ENCODE assay signal across 21 cellular contexts in the genomic region with DNA sequence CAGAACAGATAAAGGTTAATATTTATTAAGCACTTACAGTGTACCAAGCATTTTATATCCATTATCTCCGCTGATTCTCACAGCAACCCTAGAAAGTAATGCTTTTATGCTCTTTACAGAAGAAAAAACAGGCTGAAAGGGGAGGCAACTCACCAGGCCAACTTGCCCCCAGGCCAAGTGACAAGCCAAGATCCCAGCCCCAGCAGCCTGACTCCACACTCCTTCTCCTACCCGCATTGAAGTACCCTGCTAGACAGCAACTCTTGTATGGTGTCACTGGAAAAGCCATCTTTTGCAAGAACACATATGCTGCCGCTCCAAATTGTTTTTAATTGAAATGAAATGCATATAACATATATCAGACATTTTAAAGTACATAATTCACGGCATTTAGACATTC. TPM values are rescaled to one million over a fixed set of nuclear protein-coding genes. Genes with fewer than 3 reads are reported as not detected.
DNase-seq lines count a peak whose midpoint lies in the region; ATAC-seq and TF ChIP-seq lines count a peak whose summit lies in the region.
"Had no signal": no experiment of that assay in that cellular context is flagged by ENCODE, and none has a peak within 500 bp of the region (broad histone marks: within the 10 kb centered on the region; RNA-seq: fewer than 3 reads in every experiment).

No MANE protein-coding gene starts in this region.

- H2BK120ac ChIP-seq in neuronal stem cell (ENCODE audit: low read depth, low read length): no peak overlapping the region

- H4K91ac ChIP-seq in neuronal stem cell (ENCODE audit: low read depth, low read length, poor library complexity): no peak overlapping the region

- no peaks in the 10 kb centered on the region for H3K27me3 ChIP-seq in BLaER1
- H3K27me3 ChIP-seq in foreskin keratinocyte: peaks cover 2% of the 10 kb centered on the region
- H3K27me3 ChIP-seq in neuronal stem cell (ENCODE audit: control insufficient read depth in 3 of 3, insufficient read depth in 3 of 3, low read depth in 1 of 3, low read length in 3 of 3): no peaks in the 10 kb centered on the region
- H3K27me3 ChIP-seq: Peyer's patch had no signal

- DNase-seq in ELF-1 (ENCODE audit: low read depth, low spot score): peak; percentile 77
- DNase-seq in foreskin keratinocyte: no peak
- no peak for DNase-seq in neuronal stem cell (ENCODE audit: low spot score)
- DNase-seq in stimulated activated naive CD8-positive, alpha-beta T cell treated with anti-CD3 and anti-CD28 coated beads, Interleukin-15, Interleukin-2, amounts not matched to agents 100 U/mL and 50 U/mL, for 24 hours: no peak
- no peak for DNase-seq in hepatic stellate cell (ENCODE audit: low spot score)
- DNase-seq: DMS153, H9, Kasumi-1, NCI-H1417, NCI-H1694, NCI-H2029 treated with DMSO at 0.1 percent for 48 hours, NCI-H446 treated with DMSO at 0.1 percent for 48 hours, NCI-H526, OCI-M1, Peyer's patch, SHP77 treated with DMSO at 0.1 percent for 48 hours had no signal

- no peak overlapping the region for H3K4ac ChIP-seq in neuronal stem cell (ENCODE audit: low read length)

- H3K4me2 ChIP-seq in BLaER1 (peak overlapping the region; percentile 77), neuronal stem cell (ENCODE audit: insufficient read depth, low read length, poor library complexity, severe bottlenecking) (no peak overlapping the region)
- H3K4me2 ChIP-seq: A549 had no signal

- no peak overlapping the region for H3K9ac ChIP-seq in BLaER1
- H3K9ac ChIP-seq in neuronal stem cell (ENCODE audit: low read depth, low read length, poor library complexity): no peak overlapping the region

- no peak overlapping the region for H2BK15ac ChIP-seq in neuronal stem cell (ENCODE audit: low read length)

- H2BK5ac ChIP-seq in neuronal stem cell (ENCODE audit: low read length): no peak overlapping the region

- ATAC-seq in foreskin keratinocyte (peak; percentile 34), HG02642 (IDR thresholded peaks at IDR 0.05; ENCODE audit: poor library complexity, unreplicated experiment) (no peak)
- ATAC-seq in stimulated activated naive CD8-positive, alpha-beta T cell treated with anti-CD3 and anti-CD28 coated beads, Interleukin-15, Interleukin-2, amounts not matched to agents 100 U/mL and 50 U/mL, for 24 hours: no peak
- ATAC-seq: A549, K562 had no signal

- no peak overlapping the region for H4K8ac ChIP-seq in neuronal stem cell (ENCODE audit: low read depth, low read length)

- peaks cover 2% of the 10 kb centered on the region for H3K79me1 ChIP-seq in neuronal stem cell (ENCODE audit: low read depth, low read length)

- H4K20me1 ChIP-seq in BLaER1: peaks cover 17% of the 10 kb centered on the region; the same call in 1 of the 2 replicates

- H3K9me3 ChIP-seq in BLaER1 (no peaks in the 10 kb centered on the region), neuronal stem cell (replicated peaks in 1 of 2; ENCODE audit: control insufficient read depth in 2 of 2, insufficient read depth in 1 of 2, low read depth in 1 of 2, low read length in 2 of 2) (no peaks in the 10 kb centered on the region)
- H3K9me3 ChIP-seq: A549, Peyer's patch had no signal

- H3K4me3 ChIP-seq in BLaER1 (no peak overlapping the region), neuronal stem cell (ENCODE audit: low read length in 2 of 2) (no peak overlapping the region)
- H3K4me3 ChIP-seq: A549, GM23338, K562, Peyer's patch had no signal

- no peak overlapping the region for H3K23ac ChIP-seq in neuronal stem cell (ENCODE audit: low read depth, low read length, poor library complexity)

- peak overlapping the region; percentile 57 for H2AFZ ChIP-seq in neuronal stem cell (ENCODE audit: low read length)
- H2AFZ ChIP-seq: GM23338 had no signal

- WGBS in neuronal stem cell (ENCODE audit: extremely low coverage in 2 of 2, insufficient read length in 2 of 2, insufficient replicate concordance in 1 of 2), 2 donors: no CpG with 5 or more reads among the region's 4 CpGs

- H3K36me3 ChIP-seq in BLaER1: no peaks in the 10 kb centered on the region
- H3K36me3 ChIP-seq in neuronal stem cell (replicated peaks in 1 of 2; ENCODE audit: control insufficient read depth in 2 of 2, insufficient read depth in 2 of 2, low read length in 2 of 2): no peaks in the 10 kb centered on the region
- H3K36me3 ChIP-seq: Peyer's patch had no signal

- H2BK12ac ChIP-seq in neuronal stem cell (ENCODE audit: low read length): no peak overlapping the region

- H2AK5ac ChIP-seq in neuronal stem cell (ENCODE audit: low read depth, low read length): no peak overlapping the region

- TF ChIP-seq CTCF in foreskin keratinocyte (conservative IDR thresholded peaks at IDR 0.05): no peak

- peaks cover 49% of the 10 kb centered on the region for H3K4me1 ChIP-seq in BLaER1
- peaks cover 4% of the 10 kb centered on the region for H3K4me1 ChIP-seq in foreskin keratinocyte
- H3K4me1 ChIP-seq in neuronal stem cell (ENCODE audit: control insufficient read depth in 2 of 2, insufficient read depth in 1 of 2, low read depth in 1 of 2, low read length in 2 of 2): peaks cover 15 to 21% of the 10 kb centered on the region in 2 donors
- H3K4me1 ChIP-seq: A549 had no signal

- no peak overlapping the region for H3K18ac ChIP-seq in neuronal stem cell (ENCODE audit: low read length)

- H3K27ac ChIP-seq in BLaER1: 0 out of 2 replicates have a peak overlapping the region, but pooled peaks have one; percentile 4
- no peak overlapping the region for H3K27ac ChIP-seq in foreskin keratinocyte
- no peak overlapping the region for H3K27ac ChIP-seq in neuronal stem cell (replicated peaks; ENCODE audit: low read length)
- H3K27ac ChIP-seq: A549, Peyer's patch had no signal

- no peak overlapping the region for H3K14ac ChIP-seq in neuronal stem cell (ENCODE audit: low read length)

RNA-seq across cellular contexts. Expression of a gene that starts 25.6 kb away (rescaled TPM):
- total RNA-seq in foreskin keratinocyte: 6.2 and 8.4 TPM in 2 replicates
- polyA plus RNA-seq in foreskin keratinocyte: 8.5 and 11.5 TPM in 2 replicates
- polyA plus RNA-seq in neuronal stem cell (2013, experiment 1 of 2): 43.7 TPM
- polyA plus RNA-seq in neuronal stem cell (2013, experiment 2 of 2): 48.5 TPM
